In the genomic region with DNA sequence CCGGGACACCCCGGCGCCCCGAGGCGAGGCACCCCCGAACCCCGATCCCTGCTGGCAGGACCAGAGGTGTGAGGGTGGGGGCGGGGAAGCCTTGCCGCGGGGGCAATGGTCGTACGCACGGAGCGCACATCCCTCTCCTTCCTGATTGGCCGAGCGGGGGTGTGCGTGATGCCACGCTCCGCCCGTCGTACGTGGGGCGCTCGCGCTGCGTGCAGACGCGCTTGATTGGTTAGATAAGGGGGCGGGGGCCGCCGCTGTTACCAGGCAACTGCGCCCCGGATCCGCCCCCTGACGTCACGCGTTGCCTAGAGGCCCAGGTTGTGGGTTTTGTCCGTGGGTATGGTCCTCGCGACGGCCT, we compare ENCODE assay signal across 1 cellular context.
A peak's percentile ranks its signal among the peaks of the same experiment; 100 is the strongest.
TF ChIP-seq lines count a peak whose summit lies in the region.
"Not testable (repeated sequence)": the region's sequence is repeated elsewhere in the genome, so short reads cannot be mapped to it uniquely, and the experiment has no call there.

No MANE protein-coding gene starts in this region.

TF ChIP-seq in HepG2, 621 proteins besides CTCF, POLR2A, EP300 and RAD21 (continued from another document):
- TF ChIP-seq, protein P1, sequence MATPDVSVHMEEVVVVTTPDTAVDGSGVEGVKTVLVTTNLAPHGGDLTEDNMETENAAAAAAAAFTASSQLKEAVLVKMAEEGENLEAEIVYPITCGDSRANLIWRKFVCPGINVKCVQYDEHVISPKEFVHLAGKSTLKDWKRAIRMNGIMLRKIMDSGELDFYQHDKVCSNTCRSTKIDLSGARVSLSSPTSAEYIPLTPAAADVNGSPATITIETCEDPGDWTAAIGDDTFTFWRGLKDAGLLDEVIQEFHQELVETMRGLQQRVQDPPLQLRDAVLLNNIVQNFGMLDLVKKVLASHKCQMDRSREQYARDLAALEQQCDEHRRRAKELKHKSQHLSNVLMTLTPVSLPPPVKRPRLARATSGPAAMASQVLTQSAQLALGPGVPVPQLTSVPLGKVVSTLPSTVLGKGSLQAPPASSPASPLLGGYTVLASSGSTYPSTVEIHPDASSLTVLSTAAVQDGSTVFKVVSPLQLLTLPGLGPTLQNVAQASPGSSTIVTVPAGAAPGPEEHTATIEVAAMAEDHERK (CRISPR knock-in tag; IDR thresholded peaks at IDR 0.05; ENCODE audit: low read depth) = peak; percentile 87
- TF ChIP-seq HNRNPLL (IDR thresholded peaks at IDR 0.05; ENCODE audit: low read depth, low read length, poor library complexity, severe bottlenecking) (peak; percentile 63), NFYB (CRISPR knock-in tag; IDR thresholded peaks at IDR 0.05) (peak; percentile 81), NFYC (CRISPR knock-in tag; IDR thresholded peaks at IDR 0.05) (peak; percentile 80), GABPB1 (CRISPR knock-in tag; IDR thresholded peaks at IDR 0.05) (peak; percentile 45), FOSL2 (CRISPR knock-in tag; IDR thresholded peaks at IDR 0.05) (0 out of 2 replicates have a peak, but pooled peaks have one; percentile 14), PHF8 (CRISPR knock-in tag; IDR thresholded peaks at IDR 0.05) (0 out of 2 replicates have a peak, but pooled peaks have one; percentile 41), PATZ1 (CRISPR knock-in tag; IDR thresholded peaks at IDR 0.05) (peak; percentile 67), ZBTB10 (CRISPR knock-in tag; IDR thresholded peaks at IDR 0.05; ENCODE audit: borderline replicate concordance) (peak; percentile 22; the same call in 1 of the 2 replicates), YEATS4 (CRISPR knock-in tag; IDR thresholded peaks at IDR 0.05; ENCODE audit: borderline replicate concordance) (0 out of 2 replicates have a peak, but pooled peaks have one; percentile 22), TAF1 (CRISPR knock-in tag; IDR thresholded peaks at IDR 0.05) (peak; percentile 28; the same call in 1 of the 2 replicates), RFXANK (CRISPR knock-in tag; IDR thresholded peaks at IDR 0.05) (0 out of 2 replicates have a peak, but pooled peaks have one; percentile 74), RBFOX2 (IDR thresholded peaks at IDR 0.05; ENCODE audit: low read depth, low read length) (peak; percentile 63; the same call in 1 of the 2 replicates), DMAP1 (CRISPR knock-in tag; IDR thresholded peaks at IDR 0.05) (peak; percentile 47), RFX5 (IDR thresholded peaks at IDR 0.05; ENCODE audit: low read depth, low read length) (peak; percentile 60; the same call in 1 of the 2 replicates), MAX (IDR thresholded peaks at IDR 0.05) (peak; percentile 12; the same call in 1 of the 2 replicates), SAP130 (CRISPR knock-in tag; IDR thresholded peaks at IDR 0.05; ENCODE audit: low read depth) (peak; percentile 59), KDM2A (CRISPR knock-in tag; IDR thresholded peaks at IDR 0.05; ENCODE audit: borderline replicate concordance, low read depth) (peak; percentile 89), SP1 (CRISPR knock-in tag; IDR thresholded peaks at IDR 0.05) (peak; percentile 79), GATAD1 (CRISPR knock-in tag; IDR thresholded peaks at IDR 0.05) (0 out of 2 replicates have a peak, but pooled peaks have one; percentile 36), SP5 (CRISPR knock-in tag; IDR thresholded peaks at IDR 0.05; ENCODE audit: borderline replicate concordance, low read depth) (peak; percentile 62; the same call in 1 of the 2 replicates), KAT8 (CRISPR knock-in tag; IDR thresholded peaks at IDR 0.05) (0 out of 2 replicates have a peak, but pooled peaks have one; percentile 32), HNRNPK (IDR thresholded peaks at IDR 0.05; ENCODE audit: low read depth, low read length, poor library complexity, severe bottlenecking) (peak; percentile 13), THAP11 (CRISPR knock-in tag; IDR thresholded peaks at IDR 0.05) (peak; percentile 72), RFXAP (CRISPR knock-in tag; IDR thresholded peaks at IDR 0.05; ENCODE audit: borderline replicate concordance) (0 out of 2 replicates have a peak, but pooled peaks have one; percentile 87), HOXA3 (CRISPR knock-in tag; IDR thresholded peaks at IDR 0.05) (peak; percentile 53; the same call in 1 of the 2 replicates)
- TF ChIP-seq, protein P2, sequence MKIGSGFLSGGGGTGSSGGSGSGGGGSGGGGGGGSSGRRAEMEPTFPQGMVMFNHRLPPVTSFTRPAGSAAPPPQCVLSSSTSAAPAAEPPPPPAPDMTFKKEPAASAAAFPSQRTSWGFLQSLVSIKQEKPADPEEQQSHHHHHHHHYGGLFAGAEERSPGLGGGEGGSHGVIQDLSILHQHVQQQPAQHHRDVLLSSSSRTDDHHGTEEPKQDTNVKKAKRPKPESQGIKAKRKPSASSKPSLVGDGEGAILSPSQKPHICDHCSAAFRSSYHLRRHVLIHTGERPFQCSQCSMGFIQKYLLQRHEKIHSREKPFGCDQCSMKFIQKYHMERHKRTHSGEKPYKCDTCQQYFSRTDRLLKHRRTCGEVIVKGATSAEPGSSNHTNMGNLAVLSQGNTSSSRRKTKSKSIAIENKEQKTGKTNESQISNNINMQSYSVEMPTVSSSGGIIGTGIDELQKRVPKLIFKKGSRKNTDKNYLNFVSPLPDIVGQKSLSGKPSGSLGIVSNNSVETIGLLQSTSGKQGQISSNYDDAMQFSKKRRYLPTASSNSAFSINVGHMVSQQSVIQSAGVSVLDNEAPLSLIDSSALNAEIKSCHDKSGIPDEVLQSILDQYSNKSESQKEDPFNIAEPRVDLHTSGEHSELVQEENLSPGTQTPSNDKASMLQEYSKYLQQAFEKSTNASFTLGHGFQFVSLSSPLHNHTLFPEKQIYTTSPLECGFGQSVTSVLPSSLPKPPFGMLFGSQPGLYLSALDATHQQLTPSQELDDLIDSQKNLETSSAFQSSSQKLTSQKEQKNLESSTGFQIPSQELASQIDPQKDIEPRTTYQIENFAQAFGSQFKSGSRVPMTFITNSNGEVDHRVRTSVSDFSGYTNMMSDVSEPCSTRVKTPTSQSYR (CRISPR knock-in tag; IDR thresholded peaks at IDR 0.05; ENCODE audit: borderline replicate concordance) = peak; percentile 73; the same call in 1 of the 2 replicates
- TF ChIP-seq, protein P3, sequence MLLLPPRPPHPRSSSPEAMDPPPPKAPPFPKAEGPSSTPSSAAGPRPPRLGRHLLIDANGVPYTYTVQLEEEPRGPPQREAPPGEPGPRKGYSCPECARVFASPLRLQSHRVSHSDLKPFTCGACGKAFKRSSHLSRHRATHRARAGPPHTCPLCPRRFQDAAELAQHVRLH (CRISPR knock-in tag; IDR thresholded peaks at IDR 0.05; ENCODE audit: borderline replicate concordance, low read depth) = peak; percentile 17; the same call in 1 of the 2 replicates
- TF ChIP-seq, protein P4, sequence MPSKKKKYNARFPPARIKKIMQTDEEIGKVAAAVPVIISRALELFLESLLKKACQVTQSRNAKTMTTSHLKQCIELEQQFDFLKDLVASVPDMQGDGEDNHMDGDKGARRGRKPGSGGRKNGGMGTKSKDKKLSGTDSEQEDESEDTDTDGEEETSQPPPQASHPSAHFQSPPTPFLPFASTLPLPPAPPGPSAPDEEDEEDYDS (CRISPR knock-in tag; IDR thresholded peaks at IDR 0.05) = 0 out of 2 replicates have a peak, but pooled peaks have one; percentile 32
- TF ChIP-seq, protein P5, sequence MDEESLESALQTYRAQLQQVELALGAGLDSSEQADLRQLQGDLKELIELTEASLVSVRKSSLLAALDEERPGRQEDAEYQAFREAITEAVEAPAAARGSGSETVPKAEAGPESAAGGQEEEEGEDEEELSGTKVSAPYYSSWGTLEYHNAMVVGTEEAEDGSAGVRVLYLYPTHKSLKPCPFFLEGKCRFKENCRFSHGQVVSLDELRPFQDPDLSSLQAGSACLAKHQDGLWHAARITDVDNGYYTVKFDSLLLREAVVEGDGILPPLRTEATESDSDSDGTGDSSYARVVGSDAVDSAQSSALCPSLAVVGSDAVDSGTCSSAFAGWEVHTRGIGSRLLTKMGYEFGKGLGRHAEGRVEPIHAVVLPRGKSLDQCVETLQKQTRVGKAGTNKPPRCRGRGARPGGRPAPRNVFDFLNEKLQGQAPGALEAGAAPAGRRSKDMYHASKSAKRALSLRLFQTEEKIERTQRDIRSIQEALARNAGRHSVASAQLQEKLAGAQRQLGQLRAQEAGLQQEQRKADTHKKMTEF (CRISPR knock-in tag; IDR thresholded peaks at IDR 0.05) = peak; percentile 19; the same call in 1 of the 2 replicates
- not testable (repeated sequence) for TF ChIP-seq SP1 (IDR thresholded peaks at IDR 0.05)
